In genomic region chr14:22039938-22040780, GRCh38 we compare ENCODE assay signal across 8 cellular contexts.
DNase-seq lines count a peak whose midpoint lies in the region; ATAC-seq, FAIRE-seq and TF ChIP-seq lines count a peak whose summit lies in the region.

No MANE protein-coding gene starts in this region.

- H3K79me1 ChIP-seq in mesenchymal stem cell (replicated peaks; ENCODE audit: low read length, poor library complexity, severe bottlenecking) = no peaks in the 10 kb centered on the region

- no peak overlapping the region for H3K27ac ChIP-seq in mesenchymal stem cell (ENCODE audit: low read length, poor library complexity, severe bottlenecking)

- peak overlapping the region; percentile 78 for H3K4me3 Mint-ChIP-seq in activated naive CD8-positive, alpha-beta T cell treated with anti-CD3 and anti-CD28 coated beads, Interleukin-2, amount 10 ng/mL, durations not matched to agents 7 days and 5 days

- H3K23ac ChIP-seq in mesenchymal stem cell (ENCODE audit: low read length in 2 of 2) = no peak overlapping the region

- no peak overlapping the region for H3K14ac ChIP-seq in mesenchymal stem cell (ENCODE audit: low read length in 2 of 2)

- peaks cover 4% of the 10 kb centered on the region for H3K4me1 Mint-ChIP-seq in activated naive CD8-positive, alpha-beta T cell treated with anti-CD3 and anti-CD28 coated beads, Interleukin-2, amount 10 ng/mL, durations not matched to agents 7 days and 5 days

- no peaks in the 10 kb centered on the region for H3K9me3 Mint-ChIP-seq in activated naive CD8-positive, alpha-beta T cell treated with anti-CD3 and anti-CD28 coated beads, Interleukin-2, amount 10 ng/mL, durations not matched to agents 7 days and 5 days

- no peaks in the 10 kb centered on the region for H3K36me3 ChIP-seq in mesenchymal stem cell (ENCODE audit: control insufficient read depth in 1 of 2, insufficient read depth in 2 of 2, low read depth in 1 of 2, low read length in 2 of 2)

- H2BK15ac ChIP-seq in mesenchymal stem cell (ENCODE audit: low read depth, poor library complexity, severe bottlenecking) = no peak overlapping the region

- H2BK5ac ChIP-seq in mesenchymal stem cell (ENCODE audit: low read depth, low read length, poor library complexity, severe bottlenecking) = no peak overlapping the region

- H3K27ac Mint-ChIP-seq in activated naive CD8-positive, alpha-beta T cell treated with anti-CD3 and anti-CD28 coated beads, Interleukin-2, amount 10 ng/mL, durations not matched to agents 7 days and 5 days = peak overlapping the region; percentile 89

- no peak overlapping the region for H4K91ac ChIP-seq in mesenchymal stem cell (ENCODE audit: low read length)

- H4K8ac ChIP-seq in mesenchymal stem cell (ENCODE audit: low read length) = no peak overlapping the region

- H3K27me3 ChIP-seq in mesenchymal stem cell (ENCODE audit: control insufficient read depth in 1 of 2, insufficient read depth in 1 of 2, low read length in 2 of 2) = peaks cover 6 to 7% of the 10 kb centered on the region in 2 experiments

- H2BK12ac ChIP-seq in mesenchymal stem cell (ENCODE audit: low read length in 2 of 2) = no peak overlapping the region

- no peak overlapping the region for H3K4ac ChIP-seq in mesenchymal stem cell (ENCODE audit: low read depth in 1 of 2, low read length in 2 of 2)

- H3K36me3 Mint-ChIP-seq in activated naive CD8-positive, alpha-beta T cell treated with anti-CD3 and anti-CD28 coated beads, Interleukin-2, amount 10 ng/mL, durations not matched to agents 7 days and 5 days = no peaks in the 10 kb centered on the region

- no peak overlapping the region for H3K4me3 ChIP-seq in mesenchymal stem cell (ENCODE audit: insufficient read depth in 1 of 2, low read depth in 1 of 2, low read length in 2 of 2)

- no peaks in the 10 kb centered on the region for H3K9me3 ChIP-seq in mesenchymal stem cell (ENCODE audit: control insufficient read depth, low read length)

- peak; percentile 92 for ATAC-seq in activated naive CD8-positive, alpha-beta T cell treated with anti-CD3 and anti-CD28 coated beads, Interleukin-2, amount 10 ng/mL, durations not matched to agents 7 days and 5 days (ENCODE audit: low read depth)
- ATAC-seq in GM18873 (IDR thresholded peaks at IDR 0.05; ENCODE audit: low FRiP score, unreplicated experiment) (no peak), GM18870 (IDR thresholded peaks at IDR 0.05; ENCODE audit: unreplicated experiment) (no peak), GM18907 (IDR thresholded peaks at IDR 0.05; ENCODE audit: unreplicated experiment) (no peak)

- H3K9ac ChIP-seq in mesenchymal stem cell (ENCODE audit: low read length) = no peak overlapping the region

- H3K4me1 ChIP-seq in mesenchymal stem cell (ENCODE audit: control insufficient read depth, insufficient read depth, low read depth, low read length) = no peaks in the 10 kb centered on the region

- H2AK5ac ChIP-seq in mesenchymal stem cell (ENCODE audit: low read length, severe bottlenecking) = no peak overlapping the region

- no peak for FAIRE-seq in GM19239 (lab: Jason Lieb, UNC)

- POLR2A ChIA-PET in activated naive CD8-positive, alpha-beta T cell treated with anti-CD3 and anti-CD28 coated beads, Interleukin-2, amount 10 ng/mL, durations not matched to agents 7 days and 5 days (lab: Charles Lee) = interaction anchor here (1.0 to 1.4 kb wide), 5 partner anchors 27 to 516 kb away, joined by 3 to 4 read pairs (median 3); no protein-coding TSS in a partner anchor

- no peak overlapping the region for H3K18ac ChIP-seq in mesenchymal stem cell (ENCODE audit: low read depth in 1 of 2, low read length in 2 of 2)

- no peak overlapping the region for H2AFZ ChIP-seq in mesenchymal stem cell (ENCODE audit: low read depth, low read length)

- H2BK120ac ChIP-seq in mesenchymal stem cell (ENCODE audit: low read depth, low read length) = no peak overlapping the region

- H3K4me2 ChIP-seq in mesenchymal stem cell (ENCODE audit: low read length, poor library complexity, severe bottlenecking) = no peak overlapping the region

- peak; percentile 61 for TF ChIP-seq CTCF in GM12873 (IDR thresholded peaks at IDR 0.05; ENCODE audit: insufficient read depth, low read depth, low read length, missing control alignments)

- H3K27me3 Mint-ChIP-seq in activated naive CD8-positive, alpha-beta T cell treated with anti-CD3 and anti-CD28 coated beads, Interleukin-2, amount 10 ng/mL, durations not matched to agents 7 days and 5 days = no peaks in the 10 kb centered on the region

- DNase-seq in NOMO-1 treated with DMSO at 0.1 percent for 48 hours (lab: John Stamatoyannopoulos, UW; ENCODE audit: unreplicated experiment) (peak; percentile 47), mesenchymal stem cell (peak; percentile 1), GM19239 (ENCODE audit: insufficient read length, low spot score) (no peak)
- DNase-seq in activated naive CD8-positive, alpha-beta T cell treated with anti-CD3 and anti-CD28 coated beads, Interleukin-2, amount 10 ng/mL, durations not matched to agents 7 days and 5 days = no peak

- WGBS in mesenchymal stem cell = 51% methylated on average over 4 of the region's 6 CpGs

Comparison
In these comparisons a context has a peak if more than half of its experiments do, and no peak if none do; other contexts are left out.
1. DNase-seq: peak in NOMO-1 treated with DMSO at 0.1 percent for 48 hours (single experiment) and mesenchymal stem cell (single experiment); none in activated naive CD8-positive, alpha-beta T cell treated with anti-CD3 and anti-CD28 coated beads, Interleukin-2, amount 10 ng/mL, durations not matched to agents 7 days and 5 days (single experiment) and GM19239 (single experiment).